ENCODE assay signal across 15 cellular contexts in the genomic region with DNA sequence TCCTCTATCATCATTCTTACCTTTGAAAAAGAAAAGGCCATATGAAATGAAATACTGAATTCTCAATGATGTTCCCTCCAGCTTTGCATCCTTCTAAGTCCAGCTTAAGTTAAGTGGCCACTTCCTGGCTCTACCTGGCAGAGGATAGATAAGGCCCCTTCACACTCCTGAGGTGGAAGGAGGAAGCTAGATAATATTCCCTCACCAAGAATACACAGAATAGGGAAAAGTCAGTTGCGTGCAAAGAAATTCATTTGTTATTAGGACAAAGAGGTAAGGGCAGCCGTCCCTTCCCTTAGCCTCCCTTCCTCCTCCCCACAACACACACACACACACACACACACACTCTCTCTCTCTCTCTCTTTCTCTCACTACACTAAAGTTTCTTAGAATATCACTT.
"Had no signal": no experiment of that assay in that cellular context is flagged by ENCODE, and none has a peak within 500 bp of the region (broad histone marks: within the 10 kb centered on the region; RNA-seq: fewer than 3 reads in every experiment).

No MANE protein-coding gene starts in this region.

- H3K9me3 ChIP-seq: heart left ventricle, left lung, psoas muscle, right lobe of liver, transverse colon had no signal

- H3K4me3 ChIP-seq: heart left ventricle, left lung, psoas muscle, right lobe of liver, transverse colon had no signal

- H3K4me3 Mint-ChIP-seq: activated B cell treated with CpG ODN at 0.5 μM for 24 hours; activated CD4-positive, alpha-beta T cell treated with anti-CD3 and anti-CD28 coated beads, Interleukin-2, amount 10 ng/mL, durations not matched to agents 24 days and 14 days; activated naive CD4-positive, alpha-beta T cell treated with anti-CD3 and anti-CD28 coated beads for 36 hours; activated T-helper 17 cell treated with anti-CD3 and anti-CD28 coated beads, Interleukin-2, amount 50 U/mL, for 72 hours; memory B cell; nephron; stimulated activated memory B cell treated with anti-CD40 and anti-IgM and Interleukin-4, amounts not matched to agents 10 μg/mL and 1 μg/mL and 100 μg/mL, for 72 hours had no signal

- H3K4me1 ChIP-seq: left lung, psoas muscle, right lobe of liver, transverse colon had no signal

- H3K36me3 ChIP-seq: heart left ventricle, left lung, right lobe of liver, transverse colon had no signal

- H3K9me3 Mint-ChIP-seq: activated B cell treated with CpG ODN at 0.5 μM for 24 hours; activated CD4-positive, alpha-beta T cell treated with anti-CD3 and anti-CD28 coated beads, Interleukin-2, amount 10 ng/mL, durations not matched to agents 24 days and 14 days; activated naive CD4-positive, alpha-beta T cell treated with anti-CD3 and anti-CD28 coated beads for 36 hours; activated T-helper 17 cell treated with anti-CD3 and anti-CD28 coated beads, Interleukin-2, amount 50 U/mL, for 72 hours; memory B cell; nephron; stimulated activated memory B cell treated with anti-CD40 and anti-IgM and Interleukin-4, amounts not matched to agents 10 μg/mL and 1 μg/mL and 100 μg/mL, for 72 hours had no signal

- H3K27me3 Mint-ChIP-seq: activated B cell treated with CpG ODN at 0.5 μM for 24 hours; activated CD4-positive, alpha-beta T cell treated with anti-CD3 and anti-CD28 coated beads, Interleukin-2, amount 10 ng/mL, durations not matched to agents 24 days and 14 days; activated T-helper 17 cell treated with anti-CD3 and anti-CD28 coated beads, Interleukin-2, amount 50 U/mL, for 72 hours; memory B cell; stimulated activated memory B cell treated with anti-CD40 and anti-IgM and Interleukin-4, amounts not matched to agents 10 μg/mL and 1 μg/mL and 100 μg/mL, for 72 hours had no signal

- H3K27ac Mint-ChIP-seq: activated B cell treated with CpG ODN at 0.5 μM for 24 hours; activated CD4-positive, alpha-beta T cell treated with anti-CD3 and anti-CD28 coated beads, Interleukin-2, amount 10 ng/mL, durations not matched to agents 24 days and 14 days; activated naive CD4-positive, alpha-beta T cell treated with anti-CD3 and anti-CD28 coated beads for 36 hours; activated T-helper 17 cell treated with anti-CD3 and anti-CD28 coated beads, Interleukin-2, amount 50 U/mL, for 72 hours; memory B cell; nephron; stimulated activated memory B cell treated with anti-CD40 and anti-IgM and Interleukin-4, amounts not matched to agents 10 μg/mL and 1 μg/mL and 100 μg/mL, for 72 hours had no signal

- DNase-seq: activated B cell treated with CpG ODN at 0.5 μM for 24 hours; activated CD4-positive, alpha-beta T cell treated with anti-CD3 and anti-CD28 coated beads, Interleukin-2, amount 10 ng/mL, durations not matched to agents 24 days and 14 days; activated naive CD4-positive, alpha-beta T cell treated with anti-CD3 and anti-CD28 coated beads for 36 hours; activated T-cell treated with anti-CD3 and anti-CD28 coated beads for 4 hours; heart left ventricle; islet precursor cell; left lung; psoas muscle; right lobe of liver; T1000; transverse colon had no signal

- H3K27ac ChIP-seq: heart left ventricle, left lung, psoas muscle, right lobe of liver, transverse colon had no signal

- H3K4me1 Mint-ChIP-seq: activated B cell treated with CpG ODN at 0.5 μM for 24 hours; activated CD4-positive, alpha-beta T cell treated with anti-CD3 and anti-CD28 coated beads, Interleukin-2, amount 10 ng/mL, durations not matched to agents 24 days and 14 days; activated T-helper 17 cell treated with anti-CD3 and anti-CD28 coated beads, Interleukin-2, amount 50 U/mL, for 72 hours; nephron had no signal
